Comparison of ENCODE assay signal across 27 cellular contexts in genomic region chr3:11648735-11649134, GRCh38.
"Had no signal": no experiment of that assay in that cellular context is flagged by ENCODE, and none has a peak within 500 bp of the region (broad histone marks: within the 10 kb centered on the region; RNA-seq: fewer than 3 reads in every experiment).

No MANE protein-coding gene starts in this region.

- H3K27me3 Mint-ChIP-seq: dendritic cell treated with granulocyte-macrophage colony-stimulating factor and Interleukin-4, amounts not matched to agents 40 ng/mL and 50 ng/mL, for 4 days; effector memory CD8-positive, alpha-beta T cell had no signal

- ATAC-seq: effector memory CD8-positive, alpha-beta T cell; esophagus mucosa; gastrocnemius medialis; heart right ventricle; left cardiac atrium; left lung; left ventricle myocardium superior; lower lobe of right lung; naive thymus-derived CD4-positive, alpha-beta T cell; natural killer cell had no signal

- H3K36me3 Mint-ChIP-seq: naive thymus-derived CD4-positive, alpha-beta T cell; natural killer cell had no signal

- H3K9me3 Mint-ChIP-seq: dendritic cell treated with granulocyte-macrophage colony-stimulating factor and Interleukin-4, amounts not matched to agents 40 ng/mL and 50 ng/mL, for 4 days; effector memory CD8-positive, alpha-beta T cell; endodermal cell; natural killer cell had no signal

- FAIRE-seq: endometrium, islet of Langerhans, keratinocyte had no signal

- H3K4me3 ChIP-seq: esophagus squamous epithelium, gastrocnemius medialis, heart right ventricle, left lung, lower lobe of right lung had no signal

- H3K27ac Mint-ChIP-seq: dendritic cell treated with granulocyte-macrophage colony-stimulating factor and Interleukin-4, amounts not matched to agents 40 ng/mL and 50 ng/mL, for 4 days; effector memory CD8-positive, alpha-beta T cell; endodermal cell; natural killer cell had no signal

- H3K27ac ChIP-seq: epithelial cell of prostate, esophagus squamous epithelium, gastrocnemius medialis, heart right ventricle, left lung, lower lobe of right lung had no signal

- H3K4me3 Mint-ChIP-seq: dendritic cell treated with granulocyte-macrophage colony-stimulating factor and Interleukin-4, amounts not matched to agents 40 ng/mL and 50 ng/mL, for 4 days; effector memory CD8-positive, alpha-beta T cell; endodermal cell; naive thymus-derived CD4-positive, alpha-beta T cell; natural killer cell had no signal

- H3K36me3 ChIP-seq: esophagus squamous epithelium, gastrocnemius medialis, heart right ventricle, left lung, lower lobe of right lung had no signal

- DNase-seq: cortex of kidney; effector CD8-positive, alpha-beta T cell; effector memory CD8-positive, alpha-beta T cell; endodermal cell; erythroblast; esophagus squamous epithelium; foreskin fibroblast; foreskin melanocyte; gastrocnemius medialis; glutamatergic neuron; head of caudate nucleus; heart right ventricle; hippocampal formation; left cardiac atrium; left lung; left ventricle myocardium superior; lower lobe of right lung; mesenchymal stem cell; midbrain; naive thymus-derived CD4-positive, alpha-beta T cell; natural killer cell had no signal

- H3K27me3 ChIP-seq: esophagus squamous epithelium, gastrocnemius medialis, heart right ventricle, left lung had no signal

- H3K9me3 ChIP-seq: esophagus squamous epithelium, gastrocnemius medialis, heart right ventricle, left lung, lower lobe of right lung had no signal
